ENCODE assay signal across 2 cellular contexts in the genomic region with DNA sequence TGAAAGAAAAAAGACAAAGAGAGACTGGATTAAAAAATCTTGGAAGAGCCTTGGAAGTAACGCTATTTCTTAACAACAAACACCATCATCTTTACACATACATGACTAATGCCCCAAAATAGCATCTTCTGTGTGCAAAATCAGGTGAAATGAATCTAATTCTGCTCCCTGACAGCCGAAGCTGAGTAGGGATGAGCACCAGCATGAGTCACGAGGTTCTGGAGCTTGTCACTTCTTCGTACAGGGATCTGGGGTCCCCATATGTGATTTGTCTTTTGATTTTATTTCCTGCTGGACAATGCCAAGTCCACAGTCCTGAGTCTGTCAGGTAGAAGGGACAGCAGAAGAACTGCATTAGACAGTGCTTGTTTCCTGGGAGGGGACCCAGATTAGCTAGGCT.
TF ChIP-seq lines count a peak whose summit lies in the region.

No MANE protein-coding gene starts in this region.

TF ChIP-seq in GM23338, 12 proteins besides CTCF, POLR2A, EP300 and RAD21 (continues in another document):
- TF ChIP-seq ZNF114 (CRISPR knock-in tag; IDR thresholded peaks at IDR 0.05) (no peak), STAT1 (IDR thresholded peaks at IDR 0.05; ENCODE audit: unreplicated experiment) (no peak), EZH2phosphoT487 (IDR thresholded peaks at IDR 0.05; ENCODE audit: unreplicated experiment) (no peak), JUNB (IDR thresholded peaks at IDR 0.05; ENCODE audit: unreplicated experiment) (no peak), EZH2 (IDR thresholded peaks at IDR 0.05; ENCODE audit: low read depth, unreplicated experiment) (no peak), NANOG (IDR thresholded peaks at IDR 0.05; ENCODE audit: borderline replicate concordance) (no peak), POLR2AphosphoS5 (IDR thresholded peaks at IDR 0.05; ENCODE audit: low read depth) (no peak), CREB1 (CRISPR knock-in tag; IDR thresholded peaks at IDR 0.05; ENCODE audit: low read depth) (no peak), ZNF331 (CRISPR knock-in tag; IDR thresholded peaks at IDR 0.05; ENCODE audit: low read depth) (no peak)
- TF ChIP-seq, protein P1, sequence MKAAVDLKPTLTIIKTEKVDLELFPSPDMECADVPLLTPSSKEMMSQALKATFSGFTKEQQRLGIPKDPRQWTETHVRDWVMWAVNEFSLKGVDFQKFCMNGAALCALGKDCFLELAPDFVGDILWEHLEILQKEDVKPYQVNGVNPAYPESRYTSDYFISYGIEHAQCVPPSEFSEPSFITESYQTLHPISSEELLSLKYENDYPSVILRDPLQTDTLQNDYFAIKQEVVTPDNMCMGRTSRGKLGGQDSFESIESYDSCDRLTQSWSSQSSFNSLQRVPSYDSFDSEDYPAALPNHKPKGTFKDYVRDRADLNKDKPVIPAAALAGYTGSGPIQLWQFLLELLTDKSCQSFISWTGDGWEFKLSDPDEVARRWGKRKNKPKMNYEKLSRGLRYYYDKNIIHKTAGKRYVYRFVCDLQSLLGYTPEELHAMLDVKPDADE (IDR thresholded peaks at IDR 0.05) = no peak
- TF ChIP-seq, protein P2, sequence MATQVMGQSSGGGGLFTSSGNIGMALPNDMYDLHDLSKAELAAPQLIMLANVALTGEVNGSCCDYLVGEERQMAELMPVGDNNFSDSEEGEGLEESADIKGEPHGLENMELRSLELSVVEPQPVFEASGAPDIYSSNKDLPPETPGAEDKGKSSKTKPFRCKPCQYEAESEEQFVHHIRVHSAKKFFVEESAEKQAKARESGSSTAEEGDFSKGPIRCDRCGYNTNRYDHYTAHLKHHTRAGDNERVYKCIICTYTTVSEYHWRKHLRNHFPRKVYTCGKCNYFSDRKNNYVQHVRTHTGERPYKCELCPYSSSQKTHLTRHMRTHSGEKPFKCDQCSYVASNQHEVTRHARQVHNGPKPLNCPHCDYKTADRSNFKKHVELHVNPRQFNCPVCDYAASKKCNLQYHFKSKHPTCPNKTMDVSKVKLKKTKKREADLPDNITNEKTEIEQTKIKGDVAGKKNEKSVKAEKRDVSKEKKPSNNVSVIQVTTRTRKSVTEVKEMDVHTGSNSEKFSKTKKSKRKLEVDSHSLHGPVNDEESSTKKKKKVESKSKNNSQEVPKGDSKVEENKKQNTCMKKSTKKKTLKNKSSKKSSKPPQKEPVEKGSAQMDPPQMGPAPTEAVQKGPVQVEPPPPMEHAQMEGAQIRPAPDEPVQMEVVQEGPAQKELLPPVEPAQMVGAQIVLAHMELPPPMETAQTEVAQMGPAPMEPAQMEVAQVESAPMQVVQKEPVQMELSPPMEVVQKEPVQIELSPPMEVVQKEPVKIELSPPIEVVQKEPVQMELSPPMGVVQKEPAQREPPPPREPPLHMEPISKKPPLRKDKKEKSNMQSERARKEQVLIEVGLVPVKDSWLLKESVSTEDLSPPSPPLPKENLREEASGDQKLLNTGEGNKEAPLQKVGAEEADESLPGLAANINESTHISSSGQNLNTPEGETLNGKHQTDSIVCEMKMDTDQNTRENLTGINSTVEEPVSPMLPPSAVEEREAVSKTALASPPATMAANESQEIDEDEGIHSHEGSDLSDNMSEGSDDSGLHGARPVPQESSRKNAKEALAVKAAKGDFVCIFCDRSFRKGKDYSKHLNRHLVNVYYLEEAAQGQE (IDR thresholded peaks at IDR 0.05; ENCODE audit: unreplicated experiment) = no peak

TF ChIP-seq in K562, 482 proteins besides CTCF, POLR2A, EP300 and RAD21:
- TF ChIP-seq MIER1 (IDR thresholded peaks at IDR 0.05; ENCODE audit: low read depth) = no peak
- TF ChIP-seq TCF7L2 (IDR thresholded peaks at IDR 0.05; ENCODE audit: low read depth, low read length) = no peak
- no peak for TF ChIP-seq GATAD2B (IDR thresholded peaks at IDR 0.05; ENCODE audit: borderline replicate concordance)
- no peak for TF ChIP-seq POLR2B (IDR thresholded peaks at IDR 0.05; ENCODE audit: low read depth, partially characterized antibody)
- TF ChIP-seq ZNF76 (CRISPR knock-in tag; IDR thresholded peaks at IDR 0.05; ENCODE audit: borderline replicate concordance) = no peak
- TF ChIP-seq IFI16 (CRISPR knock-in tag; IDR thresholded peaks at IDR 0.05) = no peak
- no peak for TF ChIP-seq STAT5A (IDR thresholded peaks at IDR 0.05; ENCODE audit: borderline replicate concordance, low read length)
- TF ChIP-seq BCL6 (CRISPR knock-in tag; IDR thresholded peaks at IDR 0.05) = no peak
- TF ChIP-seq, protein P3, sequence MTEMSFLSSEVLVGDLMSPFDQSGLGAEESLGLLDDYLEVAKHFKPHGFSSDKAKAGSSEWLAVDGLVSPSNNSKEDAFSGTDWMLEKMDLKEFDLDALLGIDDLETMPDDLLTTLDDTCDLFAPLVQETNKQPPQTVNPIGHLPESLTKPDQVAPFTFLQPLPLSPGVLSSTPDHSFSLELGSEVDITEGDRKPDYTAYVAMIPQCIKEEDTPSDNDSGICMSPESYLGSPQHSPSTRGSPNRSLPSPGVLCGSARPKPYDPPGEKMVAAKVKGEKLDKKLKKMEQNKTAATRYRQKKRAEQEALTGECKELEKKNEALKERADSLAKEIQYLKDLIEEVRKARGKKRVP (CRISPR knock-in tag; IDR thresholded peaks at IDR 0.05) = no peak
- no peak for TF ChIP-seq TOE1 (IDR thresholded peaks at IDR 0.05; ENCODE audit: borderline replicate concordance)
- no peak for TF ChIP-seq TOE1 (CRISPR knock-in tag; IDR thresholded peaks at IDR 0.05; ENCODE audit: borderline replicate concordance, low read depth)
- no peak for TF ChIP-seq NEUROD1 (IDR thresholded peaks at IDR 0.05; ENCODE audit: borderline replicate concordance, low read depth, low read length, partially characterized antibody)
- no peak for TF ChIP-seq ARNT (IDR thresholded peaks at IDR 0.05)
- TF ChIP-seq, protein P4, sequence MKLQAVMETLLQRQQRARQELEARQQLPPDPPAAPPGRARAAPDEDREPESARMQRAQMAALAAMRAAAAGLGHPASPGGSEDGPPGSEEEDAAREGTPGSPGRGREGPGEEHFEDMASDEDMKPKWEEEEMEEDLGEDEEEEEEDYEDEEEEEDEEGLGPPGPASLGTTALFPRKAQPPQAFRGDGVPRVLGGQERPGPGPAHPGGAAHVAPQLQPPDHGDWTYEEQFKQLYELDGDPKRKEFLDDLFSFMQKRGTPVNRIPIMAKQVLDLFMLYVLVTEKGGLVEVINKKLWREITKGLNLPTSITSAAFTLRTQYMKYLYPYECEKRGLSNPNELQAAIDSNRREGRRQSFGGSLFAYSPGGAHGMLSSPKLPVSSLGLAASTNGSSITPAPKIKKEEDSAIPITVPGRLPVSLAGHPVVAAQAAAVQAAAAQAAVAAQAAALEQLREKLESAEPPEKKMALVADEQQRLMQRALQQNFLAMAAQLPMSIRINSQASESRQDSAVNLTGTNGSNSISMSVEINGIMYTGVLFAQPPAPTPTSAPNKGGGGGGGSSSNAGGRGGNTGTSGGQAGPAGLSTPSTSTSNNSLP (IDR thresholded peaks at IDR 0.05; ENCODE audit: borderline replicate concordance, low read depth, low read length) = no peak
- no peak for TF ChIP-seq HNRNPH1 (optimal IDR thresholded peaks at IDR 0.05; ENCODE audit: low read depth, low read length)
- TF ChIP-seq RAD51 (IDR thresholded peaks at IDR 0.05; ENCODE audit: borderline replicate concordance, low read depth) = no peak
- TF ChIP-seq TAF9B (IDR thresholded peaks at IDR 0.05; ENCODE audit: partially characterized antibody) = no peak
